In the genomic region with DNA sequence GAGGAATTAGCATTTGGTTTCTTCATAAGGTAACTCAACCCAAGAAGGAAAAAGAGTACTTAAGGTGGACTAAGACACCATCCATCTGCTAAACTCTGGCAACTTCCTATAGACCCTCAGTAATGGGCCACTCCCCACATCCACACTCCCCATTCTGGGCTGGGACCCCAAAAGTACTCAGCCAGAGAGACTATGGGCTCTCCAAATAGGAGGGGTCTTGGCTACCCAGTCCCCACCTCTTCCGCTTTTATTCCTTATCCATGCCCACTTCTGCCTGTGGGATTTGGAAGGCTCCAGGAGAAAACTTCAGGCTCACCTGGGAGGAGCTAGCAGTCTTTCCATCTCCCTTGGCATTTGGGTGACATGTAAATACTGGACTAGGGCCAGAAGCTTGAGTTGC, we compare ENCODE assay signal across 6 cellular contexts.
"Had no signal": no experiment of that assay in that cellular context is flagged by ENCODE, and none has a peak within 500 bp of the region (broad histone marks: within the 10 kb centered on the region; RNA-seq: fewer than 3 reads in every experiment).

No MANE protein-coding gene starts in this region.

- H3K36me3 Mint-ChIP-seq: IgD-negative memory B cell had no signal

- H3K4me3 ChIP-seq: K562 had no signal

- H3K27ac ChIP-seq: HL-60 had no signal

- H3K4me3 Mint-ChIP-seq: IgD-negative memory B cell had no signal

- H3K4me1 Mint-ChIP-seq: IgD-negative memory B cell had no signal

- DNase-seq: IMR-90, KBM-7, KG1 had no signal
